ENCODE assay signal across 1 cellular context in genomic region chr3:170811928-170812591, GRCh38.
TF ChIP-seq lines count a peak whose summit lies in the region.

No MANE protein-coding gene starts in this region.

TF ChIP-seq in K562, 482 proteins besides CTCF, POLR2A, EP300 and RAD21 (continued from another document):
- TF ChIP-seq ZNF449 (CRISPR knock-in tag; IDR thresholded peaks at IDR 0.05) (no peak), ARNT (IDR thresholded peaks at IDR 0.05) (peak in 1 of 2 experiments; percentile 83; a peak in 2 of 4 replicates), SOX6 (IDR thresholded peaks at IDR 0.05) (0 out of 2 replicates have a peak, but pooled peaks have one; percentile 28), NCOA1 (IDR thresholded peaks at IDR 0.05; ENCODE audit: low read depth) (0 out of 2 replicates have a peak, but pooled peaks have one; percentile 18), PTRF (tag; IDR thresholded peaks at IDR 0.05) (0 out of 2 replicates have a peak, but pooled peaks have one; percentile 43), TCF15 (CRISPR knock-in tag; IDR thresholded peaks at IDR 0.05) (0 out of 2 replicates have a peak, but pooled peaks have one; percentile 35), NFIC (IDR thresholded peaks at IDR 0.05) (peak; percentile 38; the same call in 1 of the 2 replicates), REST (CRISPR knock-in tag; IDR thresholded peaks at IDR 0.05; ENCODE audit: low read depth) (no peak), BHLHE40 (IDR thresholded peaks at IDR 0.05; ENCODE audit: low read length) (0 out of 2 replicates have a peak, but pooled peaks have one; percentile 7), ARID3A (IDR thresholded peaks at IDR 0.05; ENCODE audit: borderline replicate concordance, low read depth, low read length) (peak; percentile 94), TFAP4 (CRISPR knock-in tag; IDR thresholded peaks at IDR 0.05; ENCODE audit: borderline replicate concordance) (peak; percentile 34), TSHZ1 (CRISPR knock-in tag; IDR thresholded peaks at IDR 0.05) (no peak), ZBTB33 (CRISPR knock-in tag; IDR thresholded peaks at IDR 0.05) (0 out of 2 replicates have a peak, but pooled peaks have one; percentile 19), CC2D1A (IDR thresholded peaks at IDR 0.05) (peak; percentile 79), SMARCA5 (IDR thresholded peaks at IDR 0.05) (0 out of 2 replicates have a peak, but pooled peaks have one; percentile 36), STAG1 (CRISPR knock-in tag; IDR thresholded peaks at IDR 0.05; ENCODE audit: borderline replicate concordance) (peak; percentile 27; the same call in 1 of the 2 replicates), ZNF583 (CRISPR knock-in tag; IDR thresholded peaks at IDR 0.05) (peak; percentile 19; the same call in 1 of the 2 replicates), BRF1 (IDR thresholded peaks at IDR 0.05; ENCODE audit: borderline replicate concordance, extremely low read depth, insufficient read length) (no peak), PCBP1 (IDR thresholded peaks at IDR 0.05; ENCODE audit: low read depth, low read length, poor library complexity, severe bottlenecking) (no peak), MCM7 (IDR thresholded peaks at IDR 0.05) (peak in 1 of 2 experiments; percentile 42; a peak in 1 of 4 replicates), HIVEP1 (CRISPR knock-in tag; IDR thresholded peaks at IDR 0.05) (no peak), HNRNPH1 (optimal IDR thresholded peaks at IDR 0.05; ENCODE audit: low read depth, low read length) (no peak), E2F8 (IDR thresholded peaks at IDR 0.05; ENCODE audit: low read depth, partially characterized antibody) (peak; percentile 58), CHCHD3 (CRISPR knock-in tag; IDR thresholded peaks at IDR 0.05) (no peak), ELK1 (CRISPR knock-in tag; IDR thresholded peaks at IDR 0.05) (no peak)
